24 cellular contexts compared by ENCODE assay signal in genomic region chr3:25542571-25543039, GRCh38.
A peak's percentile ranks its signal among the peaks of the same experiment; 100 is the strongest.
DNase-seq lines count a peak whose midpoint lies in the region; ATAC-seq and TF ChIP-seq lines count a peak whose summit lies in the region.
"Had no signal": no experiment of that assay in that cellular context is flagged by ENCODE, and none has a peak within 500 bp of the region (broad histone marks: within the 10 kb centered on the region; RNA-seq: fewer than 3 reads in every experiment).

No MANE protein-coding gene starts in this region.

- 48 to 66% methylated on average over 1 of the region's 1 CpG for WGBS in thyroid gland, 2 donors

- no peak for TF ChIP-seq CTCF in AG10803 (conservative IDR thresholded peaks at IDR 0.05; ENCODE audit: low read length)
- TF ChIP-seq CTCF in left lung (IDR thresholded peaks at IDR 0.05): no peak
- no peak for TF ChIP-seq CTCF in thyroid gland (IDR thresholded peaks at IDR 0.05)

- ATAC-seq in left lung (peak; percentile 64), GM21381 (IDR thresholded peaks at IDR 0.05; ENCODE audit: unreplicated experiment) (no peak)
- ATAC-seq: activated naive CD8-positive, alpha-beta T cell treated with anti-CD3 and anti-CD28 coated beads, Interleukin-2, amount 50 U/mL, for 24 hours; CD8-positive, alpha-beta T cell; GM12878; right lobe of liver; SK-N-SH treated with all-trans-retinoic acid at 6 μM for 48 hours; WTC11 had no signal

- H3K9me3 ChIP-seq in left lung (no peaks in the 10 kb centered on the region), thyroid gland (no peaks in the 10 kb centered on the region)
- H3K9me3 ChIP-seq: right lobe of liver, vagina had no signal

- H3K4me1 ChIP-seq in left lung: no peaks in the 10 kb centered on the region
- H3K4me1 ChIP-seq in thyroid gland: peaks cover 0 to 20% of the 10 kb centered on the region in 2 donors
- H3K4me1 ChIP-seq: parathyroid adenoma had no signal

- TF ChIP-seq POLR2A in thyroid gland (IDR thresholded peaks at IDR 0.05): no peak

- no peaks in the 10 kb centered on the region for H3K27me3 ChIP-seq in left lung
- H3K27me3 ChIP-seq in thyroid gland: no peaks in the 10 kb centered on the region
- H3K27me3 ChIP-seq: right lobe of liver, vagina had no signal

- peak; percentile 49 for DNase-seq in AG10803 (ENCODE audit: low read depth)
- peak; percentile 43 for DNase-seq in EH (ENCODE audit: low read depth)
- DNase-seq in SK-N-DZ (ENCODE audit: low spot score): peak; percentile 23
- DNase-seq in left lung: no peak
- DNase-seq in NCI-H748 treated with DMSO at 0.1 percent for 48 hours (lab: John Stamatoyannopoulos, UW): no peak
- no peak for DNase-seq in thyroid gland
- DNase-seq: activated CD4-positive, alpha-beta T cell treated with anti-CD3 and anti-CD28 coated beads, Interleukin-2, amount 50 U/mL, for 4 hours; activated effector memory CD4-positive, alpha-beta T cell treated with Interleukin-2 at 50 U/mL for 16 hours; activated naive CD8-positive, alpha-beta T cell treated with anti-CD3 and anti-CD28 coated beads, Interleukin-2, amount 50 U/mL, for 24 hours; CD8-positive, alpha-beta T cell; DMS153; foreskin fibroblast; HCEC 1CT; NCI-H1694; NCI-H446; nephron progenitor cell; right lobe of liver; RPMI8226 had no signal

- H3K4me3 ChIP-seq in AG10803 (ENCODE audit: low read length) (no peak overlapping the region), left lung (no peak overlapping the region), thyroid gland (replicated peaks in 1 of 3) (no peak overlapping the region)
- H3K4me3 ChIP-seq: GM12878, right lobe of liver, vagina had no signal

- H3K36me3 ChIP-seq in left lung: no peaks in the 10 kb centered on the region
- no peaks in the 10 kb centered on the region for H3K36me3 ChIP-seq in thyroid gland
- H3K36me3 ChIP-seq: right lobe of liver, vagina had no signal

- intact Hi-C loops in left lung (cut with DNase I): no loop called here
- intact Hi-C loops in thyroid gland (cut with DNase I): no loop called here

- H3K27ac ChIP-seq in left lung (no peak overlapping the region), thyroid gland (no peak overlapping the region)
- H3K27ac ChIP-seq: parathyroid adenoma, right lobe of liver, vagina had no signal

Comparison
In these comparisons a context has a peak if more than half of its experiments do, and no peak if none do; other contexts are left out.
1. DNase-seq: peak in AG10803 (single experiment), EH (single experiment) and SK-N-DZ (single experiment); none in left lung (0 of 2), NCI-H748 treated with DMSO at 0.1 percent for 48 hours (single experiment) and thyroid gland (0 of 2).